In the genomic region with DNA sequence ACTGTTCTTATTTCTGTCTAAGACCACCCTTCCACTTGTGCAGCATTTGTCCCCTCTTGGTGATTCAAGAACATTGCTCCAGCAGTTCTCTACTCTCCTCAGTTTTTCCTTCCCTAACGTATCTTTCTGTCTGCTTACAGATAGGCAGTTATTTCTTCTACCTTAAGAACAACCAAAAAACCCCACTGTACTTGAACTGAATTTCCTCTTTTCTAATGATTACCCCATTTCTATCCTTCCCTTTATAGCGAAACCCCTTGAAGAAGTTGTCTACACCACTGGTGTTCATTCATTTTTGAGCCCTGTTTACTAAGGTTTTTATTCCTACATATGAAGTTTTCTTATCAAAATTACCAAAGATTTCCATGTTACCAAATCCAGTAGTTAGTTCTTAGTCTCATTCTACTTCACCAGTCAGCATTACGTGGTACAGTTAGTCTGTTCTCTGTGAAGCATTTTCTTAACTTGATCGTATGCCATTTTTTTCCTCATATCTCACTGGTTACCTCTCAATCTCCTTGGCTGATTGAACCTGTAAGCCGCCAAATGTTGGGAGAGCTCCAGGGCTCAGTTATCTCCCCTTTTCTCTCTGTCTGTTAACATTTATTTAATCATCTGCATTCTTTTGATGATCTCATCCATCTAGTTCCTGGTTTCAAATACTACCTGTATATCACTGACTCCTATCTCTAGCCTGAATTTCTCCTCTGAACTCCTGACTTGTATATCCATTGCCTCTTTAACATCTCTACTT, we compare ENCODE assay signal across 13 cellular contexts. TPM values are rescaled to one million over a fixed set of nuclear protein-coding genes. Genes with fewer than 3 reads are reported as not detected.
DNase-seq lines count a peak whose midpoint lies in the region; ATAC-seq and TF ChIP-seq lines count a peak whose summit lies in the region.
"Had no signal": no experiment of that assay in that cellular context is flagged by ENCODE, and none has a peak within 500 bp of the region (broad histone marks: within the 10 kb centered on the region; RNA-seq: fewer than 3 reads in every experiment).

No MANE protein-coding gene starts in this region.

- no peak for ATAC-seq in GM23338
- ATAC-seq in activated CD8-positive, alpha-beta T cell treated with anti-CD3 and anti-CD28 coated beads for 36 hours: no peak
- ATAC-seq in GM18519 (IDR thresholded peaks at IDR 0.05; ENCODE audit: low FRiP score, unreplicated experiment): no peak
- ATAC-seq in HG03135 (IDR thresholded peaks at IDR 0.05; ENCODE audit: unreplicated experiment): no peak

- TF ChIP-seq CTCF in CD14-positive monocyte (IDR thresholded peaks at IDR 0.05) (no peak), GM23338 (conservative IDR thresholded peaks at IDR 0.05; ENCODE audit: low read depth in 2 of 2) (no peak)
- TF ChIP-seq CTCF in activated CD8-positive, alpha-beta T cell treated with anti-CD3 and anti-CD28 coated beads for 36 hours (IDR thresholded peaks at IDR 0.05): no peak

- H3K9me2 ChIP-seq in GM23338 (ENCODE audit: insufficient read depth): no peaks in the 10 kb centered on the region

- H2AFZ ChIP-seq in GM23338: no peak overlapping the region

- H3K27ac Mint-ChIP-seq in CD14-positive monocyte: peak overlapping the region; percentile 12 to 85 (median 67)
- no peak overlapping the region for H3K27ac Mint-ChIP-seq in GM23338
- H3K27ac Mint-ChIP-seq in activated CD8-positive, alpha-beta T cell treated with anti-CD3 and anti-CD28 coated beads for 36 hours: peak overlapping the region; percentile 22

- peaks cover 28% of the 10 kb centered on the region for H3K4me1 ChIP-seq in GM23338 (ENCODE audit: insufficient read depth)

- H3K36me3 ChIP-seq in GM23338 (ENCODE audit: insufficient read depth): no peaks in the 10 kb centered on the region

- no peaks in the 10 kb centered on the region for H3K27me3 ChIP-seq in GM23338 (ENCODE audit: insufficient read depth)

- peaks cover 100% of the 10 kb centered on the region for H3K79me2 ChIP-seq in GM23338 (replicated peaks; ENCODE audit: insufficient read depth)

- intact Hi-C loops in CD14-positive monocyte (cut with micrococcal nuclease): no loop called here
- intact Hi-C loops in activated CD8-positive, alpha-beta T cell treated with anti-CD3 and anti-CD28 coated beads for 36 hours (cut with micrococcal nuclease): no loop called here

- no peak overlapping the region for H3K4me3 ChIP-seq in GM23338
- H3K4me3 ChIP-seq: coronary artery had no signal

- H3K4me3 Mint-ChIP-seq in CD14-positive monocyte (no peak overlapping the region), GM23338 (no peak overlapping the region)
- H3K4me3 Mint-ChIP-seq in activated CD8-positive, alpha-beta T cell treated with anti-CD3 and anti-CD28 coated beads for 36 hours: no peak overlapping the region

- H3K9me3 Mint-ChIP-seq in CD14-positive monocyte (no peaks in the 10 kb centered on the region), GM23338 (no peaks in the 10 kb centered on the region)
- no peaks in the 10 kb centered on the region for H3K9me3 Mint-ChIP-seq in activated CD8-positive, alpha-beta T cell treated with anti-CD3 and anti-CD28 coated beads for 36 hours

- H3K4me1 Mint-ChIP-seq in CD14-positive monocyte: peaks cover 71% of the 10 kb centered on the region
- peaks cover 50% of the 10 kb centered on the region for H3K4me1 Mint-ChIP-seq in GM23338
- H3K4me1 Mint-ChIP-seq in activated CD8-positive, alpha-beta T cell treated with anti-CD3 and anti-CD28 coated beads for 36 hours (ENCODE audit: low read depth): peaks cover 78% of the 10 kb centered on the region

- peaks cover 94% of the 10 kb centered on the region for H4K20me1 ChIP-seq in GM23338 (replicated peaks; ENCODE audit: insufficient read depth)

- H3F3A ChIP-seq in GM23338 (replicated peaks; ENCODE audit: low read depth): no peaks in the 10 kb centered on the region

- POLR2A ChIA-PET in activated CD8-positive, alpha-beta T cell treated with anti-CD3 and anti-CD28 coated beads for 36 hours (lab: Charles Lee): interaction anchor here (0.7 to 0.9 kb wide), 2 partner anchors 9 to 47 kb away, joined by 4 to 5 read pairs; partner anchors contain the start of gene LSM14A

- H3K36me3 Mint-ChIP-seq in CD14-positive monocyte (peaks cover 23 to 30% of the 10 kb centered on the region in 2 donors), GM23338 (ENCODE audit: low read depth) (peaks cover 5% of the 10 kb centered on the region; the same call in 2 of the 3 replicates)
- H3K36me3 Mint-ChIP-seq in activated CD8-positive, alpha-beta T cell treated with anti-CD3 and anti-CD28 coated beads for 36 hours (ENCODE audit: low read depth): peaks cover 41% of the 10 kb centered on the region

- 0 out of 2 replicates have a peak overlapping the region, but pooled peaks have one; percentile 2 for H3K4me2 ChIP-seq in GM23338

- DNase-seq in CD14-positive monocyte (ENCODE audit: low spot score) (no peak), GM23338 (ENCODE audit: low spot score) (no peak), kidney tubule cell (ENCODE audit: low spot score) (peak; percentile 84), AG08395 (ENCODE audit: low spot score) (no peak), NCI-H187 treated with DMSO at 0.1 percent for 48 hours (lab: John Stamatoyannopoulos, UW) (no peak)
- no peak for DNase-seq in activated CD8-positive, alpha-beta T cell treated with anti-CD3 and anti-CD28 coated beads for 36 hours
- DNase-seq: GOT3; NCI-H2029; occipital lobe; stimulated activated naive CD4-positive, alpha-beta T cell had no signal

- H3K27ac ChIP-seq in GM23338 (ENCODE audit: low read depth): no peak overlapping the region
- H3K27ac ChIP-seq: coronary artery had no signal

- H3K27me3 Mint-ChIP-seq in CD14-positive monocyte (ENCODE audit: low read depth in 3 of 3) (no peaks in the 10 kb centered on the region), GM23338 (ENCODE audit: insufficient read depth, low read depth, poor library complexity) (peaks cover 3% of the 10 kb centered on the region)
- H3K27me3 Mint-ChIP-seq in activated CD8-positive, alpha-beta T cell treated with anti-CD3 and anti-CD28 coated beads for 36 hours: no peaks in the 10 kb centered on the region

- CTCF ChIA-PET in activated CD8-positive, alpha-beta T cell treated with anti-CD3 and anti-CD28 coated beads for 36 hours (lab: Charles Lee): no interaction called here

TF ChIP-seq in GM23338, 12 proteins besides CTCF, POLR2A, EP300 and RAD21:
- no peak for TF ChIP-seq ZNF331 (CRISPR knock-in tag; IDR thresholded peaks at IDR 0.05; ENCODE audit: low read depth)

RNA-seq across cellular contexts. Expression of gene LSM14A, which starts 9.0 kb away (rescaled TPM):
- polyA plus RNA-seq in CD14-positive monocyte (10 to 100 TPM; 82.7 to 91.8 TPM), GM23338 (2016; fragmentation: Nextera tagmentation; extraction: Ambion mirVana) (98.8 and 109 TPM in 2 replicates)
- 148 and 166 TPM in 2 replicates for total RNA-seq in GM23338 (2014; rRNA removed; shearing (Covaris generic))
- total RNA-seq in activated CD8-positive, alpha-beta T cell treated with anti-CD3 and anti-CD28 coated beads for 36 hours: 10 to 100 TPM; 98.6 to 99.3 TPM
